20 cellular contexts compared by ENCODE assay signal in the genomic region with DNA sequence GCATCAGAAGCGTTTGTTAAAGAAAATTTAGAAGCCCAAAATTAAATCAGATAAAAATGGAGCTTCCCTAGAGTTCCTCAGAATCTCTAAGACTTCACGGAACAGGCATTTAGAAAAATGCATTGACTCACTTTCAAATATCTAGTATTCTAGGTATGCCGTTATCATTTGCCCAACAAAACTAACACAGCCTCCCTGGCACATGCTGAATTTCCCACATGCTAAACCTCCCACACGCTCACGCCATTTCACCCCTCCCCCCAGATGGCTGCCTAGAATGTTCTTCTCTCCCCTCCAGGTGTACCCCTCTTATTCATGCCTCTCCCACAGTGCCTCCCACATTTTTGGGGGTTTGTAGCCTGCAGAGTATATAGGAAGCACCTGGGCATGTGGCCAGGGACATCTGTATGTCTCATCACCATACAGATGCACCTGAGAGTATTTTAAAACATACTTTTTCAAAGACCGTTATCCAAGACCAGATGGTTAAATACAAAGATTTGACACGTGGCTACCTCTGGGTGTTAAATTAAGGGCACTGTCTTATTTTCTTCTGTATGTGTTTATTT. TPM values are rescaled to one million over a fixed set of nuclear protein-coding genes. Genes with fewer than 3 reads are reported as not detected.
A peak's percentile ranks its signal among the peaks of the same experiment; 100 is the strongest.
DNase-seq lines count a peak whose midpoint lies in the region; ATAC-seq, FAIRE-seq and TF ChIP-seq lines count a peak whose summit lies in the region.
"Had no signal": no experiment of that assay in that cellular context is flagged by ENCODE, and none has a peak within 500 bp of the region (broad histone marks: within the 10 kb centered on the region; RNA-seq: fewer than 3 reads in every experiment).

No MANE protein-coding gene starts in this region.

- TF ChIP-seq CTCF in DND-41 (IDR thresholded peaks at IDR 0.05; ENCODE audit: borderline replicate concordance, extremely low read depth, low read length, poor library complexity, severe bottlenecking) = no peak
- no peak for TF ChIP-seq CTCF in VCaP (conservative IDR thresholded peaks at IDR 0.05)

- no peak for FAIRE-seq in GM12892 (lab: Jason Lieb, UNC)
- FAIRE-seq: keratinocyte had no signal

- no peaks in the 10 kb centered on the region for H3K79me2 ChIP-seq in DND-41 (ENCODE audit: insufficient read depth, low read length)

- no peak overlapping the region for H3K4me2 ChIP-seq in DND-41 (ENCODE audit: insufficient read depth, low read length)

- peak; percentile 46 for DNase-seq in NCI-H2171 treated with DMSO at 0.1 percent for 48 hours (lab: John Stamatoyannopoulos, UW)
- DNase-seq in NCI-H2171 (lab: John Stamatoyannopoulos, UW) = no peak
- peak; percentile 10 for DNase-seq in DND-41
- DNase-seq in left lobe of liver (ENCODE audit: low spot score) = no peak
- DNase-seq in NCI-H2029 treated with DMSO at 0.1 percent for 48 hours (lab: John Stamatoyannopoulos, UW) = no peak
- DNase-seq in GM12892 (ENCODE audit: insufficient read length) = no peak
- DNase-seq: 8988T; activated effector memory CD4-positive, alpha-beta T cell treated with Interleukin-2 at 50 U/mL for 16 hours; DMS153; Karpas-422; NCI-H1105 treated with DMSO at 0.1 percent for 48 hours; NCI-H69; retina; thyroid gland had no signal

- TF ChIP-seq POLR2A in GM12892 (IDR thresholded peaks at IDR 0.05; ENCODE audit: low read depth, low read length) = no peak

- no peak overlapping the region for H3K27ac ChIP-seq in DND-41 (ENCODE audit: low read length)
- H3K27ac ChIP-seq in VCaP = peak overlapping the region; percentile 35
- H3K27ac ChIP-seq: SJSA1, thyroid gland had no signal

- no peaks in the 10 kb centered on the region for H3K27me3 ChIP-seq in DND-41 (ENCODE audit: insufficient read depth, low read length, poor library complexity)
- H3K27me3 ChIP-seq: SJSA1, thyroid gland had no signal

- no peaks in the 10 kb centered on the region for H4K20me1 ChIP-seq in DND-41 (ENCODE audit: insufficient read depth, low read length)

- no peak overlapping the region for H3K4me3 ChIP-seq in DND-41 (ENCODE audit: low read depth in 1 of 2, low read length in 2 of 2)
- H3K4me3 ChIP-seq: SJSA1, thyroid gland had no signal

- no peak overlapping the region for H3K9ac ChIP-seq in DND-41 (ENCODE audit: low read depth, low read length)

- peaks cover 23% of the 10 kb centered on the region for H3K36me3 ChIP-seq in DND-41 (ENCODE audit: insufficient read depth, low read length)

- ATAC-seq in DND-41 (ENCODE audit: insufficient read depth, low read depth) = no peak
- peak; percentile 37 for ATAC-seq in left lobe of liver
- no peak for ATAC-seq in GM21529 (IDR thresholded peaks at IDR 0.05; ENCODE audit: unreplicated experiment)
- ATAC-seq: stimulated activated memory B cell treated with anti-CD40 and anti-IgM and Interleukin-4, amounts not matched to agents 10 μg/mL and 1 μg/mL and 100 μg/mL, for 72 hours had no signal

- H3K4me1 ChIP-seq in DND-41 (ENCODE audit: insufficient read depth, low read length) = peaks cover 2% of the 10 kb centered on the region; the same call in 1 of the 2 replicates

- H3K9me3 ChIP-seq in DND-41 (ENCODE audit: insufficient read depth, low read length, severe bottlenecking) = no peaks in the 10 kb centered on the region
- H3K9me3 ChIP-seq: SJSA1, thyroid gland had no signal

- no peak overlapping the region for H2AFZ ChIP-seq in DND-41 (ENCODE audit: low read depth, low read length)

RNA-seq across cellular contexts. Expression of a gene that starts 38.2 kb away (rescaled TPM):
- total RNA-seq in left lobe of liver = 5.3 TPM
- polyA plus RNA-seq in GM12892 (2012; ENCODE audit: missing spikeins) = 33.1 TPM
- total RNA-seq: neural crest cell had no signal

Comparison
In these comparisons a context has a peak if more than half of its experiments do, and no peak if none do; other contexts are left out.
1. DNase-seq: peak in NCI-H2171 treated with DMSO at 0.1 percent for 48 hours (single experiment) and DND-41 (single experiment); none in NCI-H2171 (single experiment), left lobe of liver (single experiment), NCI-H2029 treated with DMSO at 0.1 percent for 48 hours (single experiment) and GM12892 (single experiment).